ENCODE assay signal across 21 cellular contexts in the genomic region with DNA sequence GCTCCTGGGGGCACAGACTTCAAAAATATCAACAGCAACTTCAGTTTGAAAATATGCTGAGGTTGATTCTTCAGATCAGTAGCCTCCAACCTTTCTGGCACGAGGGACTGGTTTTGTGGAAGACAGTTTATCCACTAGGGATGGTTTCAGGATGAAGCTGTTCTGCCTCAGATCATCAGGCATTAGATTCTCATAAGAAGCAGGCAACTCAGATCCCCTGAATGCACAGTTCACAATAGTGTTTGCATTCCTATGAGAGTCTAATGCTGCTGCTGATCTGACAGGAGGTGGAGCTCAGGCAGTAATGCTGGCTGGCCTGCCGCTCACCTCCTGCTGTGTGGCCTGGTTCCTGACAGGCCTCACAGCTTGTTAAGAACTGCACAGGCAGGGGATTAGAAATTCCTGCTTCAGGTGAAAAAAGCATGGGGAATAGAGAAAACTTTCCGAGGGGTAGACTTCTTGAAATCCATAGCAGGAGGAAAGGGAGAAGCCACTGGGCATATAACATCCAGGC. TPM values are rescaled to one million over a fixed set of nuclear protein-coding genes. Genes with fewer than 3 reads are reported as not detected.
DNase-seq lines count a peak whose midpoint lies in the region; ATAC-seq and TF ChIP-seq lines count a peak whose summit lies in the region.
"Had no signal": no experiment of that assay in that cellular context is flagged by ENCODE, and none has a peak within 500 bp of the region (broad histone marks: within the 10 kb centered on the region; RNA-seq: fewer than 3 reads in every experiment).

No MANE protein-coding gene starts in this region.

- H3K23ac ChIP-seq in mesendoderm (ENCODE audit: low read length): no peak overlapping the region

- H3K4me1 ChIP-seq in mesendoderm (ENCODE audit: control insufficient read depth, low read depth, low read length): no peaks in the 10 kb centered on the region
- H3K4me1 ChIP-seq: A549 had no signal

- H2BK120ac ChIP-seq in mesendoderm (ENCODE audit: low read depth, low read length): no peak overlapping the region

- H3K36me3 ChIP-seq in mesendoderm (ENCODE audit: control insufficient read depth, insufficient read depth, low read length): no peaks in the 10 kb centered on the region

- no peak overlapping the region for H2BK5ac ChIP-seq in mesendoderm (ENCODE audit: low read length)

- no peak overlapping the region for H4K5ac ChIP-seq in mesendoderm (ENCODE audit: low read length)

- TF ChIP-seq CTCF in choroid plexus epithelial cell (conservative IDR thresholded peaks at IDR 0.05; ENCODE audit: low read depth, low read length): no peak

- peak; percentile 15 for DNase-seq in NCI-H82 (lab: John Stamatoyannopoulos, UW)
- no peak for DNase-seq in NCI-H82 treated with DMSO at 0.1 percent for 48 hours (lab: John Stamatoyannopoulos, UW; ENCODE audit: unreplicated experiment)
- peak; percentile 55 for DNase-seq in choroid plexus epithelial cell (ENCODE audit: low read depth)
- DNase-seq in mesendoderm: peak; percentile 46
- no peak for DNase-seq in foreskin melanocyte
- DNase-seq in activated naive CD4-positive, alpha-beta T cell treated with Interleukin-2 at 50 U/mL for 16 hours: no peak
- no peak for DNase-seq in natural killer cell treated with Interleukin-12 subunit alpha and Interleukin-12 subunit beta and Interleukin-15 and Interleukin-18, amount 100 ng/mL, for 72 hours (ENCODE audit: low spot score)
- DNase-seq: AML-193; Caco-2; CD4-positive, alpha-beta T cell; DMS79; H9 had no signal

- H3K27me3 Mint-ChIP-seq in natural killer cell treated with Interleukin-12 subunit alpha and Interleukin-12 subunit beta and Interleukin-15 and Interleukin-18, amount 100 ng/mL, for 72 hours: no peaks in the 10 kb centered on the region
- H3K27me3 Mint-ChIP-seq: CD4-positive, alpha-beta T cell had no signal

- H4K8ac ChIP-seq in mesendoderm (ENCODE audit: low read depth, low read length): no peak overlapping the region

- WGBS in mesendoderm (ENCODE audit: extremely low coverage, insufficient coverage, low lambda C conversion rate): no CpG with 5 or more reads among the region's 3 CpGs

- no peak overlapping the region for H2BK15ac ChIP-seq in mesendoderm (replicated peaks; ENCODE audit: low read depth)

- H3K4ac ChIP-seq in mesendoderm (ENCODE audit: low read depth, low read length): no peak overlapping the region

- no peak overlapping the region for H3K56ac ChIP-seq in mesendoderm (ENCODE audit: low read length)

- no peak overlapping the region for H3K27ac ChIP-seq in mesendoderm (ENCODE audit: low read depth, low read length)
- H3K27ac ChIP-seq: 22Rv1, A549, C4-2B had no signal

- no peak overlapping the region for H3K4me2 ChIP-seq in mesendoderm (ENCODE audit: low read length)
- H3K4me2 ChIP-seq: A549 had no signal

- H2AK5ac ChIP-seq in mesendoderm (ENCODE audit: low read length): no peak overlapping the region

- H3K4me1 Mint-ChIP-seq in natural killer cell treated with Interleukin-12 subunit alpha and Interleukin-12 subunit beta and Interleukin-15 and Interleukin-18, amount 100 ng/mL, for 72 hours (ENCODE audit: low read depth in 2 of 2): no peaks in the 10 kb centered on the region

- no peak overlapping the region for H3K27ac Mint-ChIP-seq in natural killer cell treated with Interleukin-12 subunit alpha and Interleukin-12 subunit beta and Interleukin-15 and Interleukin-18, amount 100 ng/mL, for 72 hours
- H3K27ac Mint-ChIP-seq: CD4-positive, alpha-beta T cell; H9 had no signal

- no peaks in the 10 kb centered on the region for H3K27me3 ChIP-seq in mesendoderm (ENCODE audit: insufficient read depth, low read length, poor library complexity)

- H3K4me3 Mint-ChIP-seq in natural killer cell treated with Interleukin-12 subunit alpha and Interleukin-12 subunit beta and Interleukin-15 and Interleukin-18, amount 100 ng/mL, for 72 hours: no peak overlapping the region
- H3K4me3 Mint-ChIP-seq: CD4-positive, alpha-beta T cell; H9 had no signal

- no peak for ATAC-seq in HG03039 (IDR thresholded peaks at IDR 0.05; ENCODE audit: unreplicated experiment)
- ATAC-seq in natural killer cell treated with Interleukin-12 subunit alpha and Interleukin-12 subunit beta and Interleukin-15 and Interleukin-18, amount 100 ng/mL, for 72 hours: no peak
- ATAC-seq: A549, GM12878 had no signal

- H3K9me3 Mint-ChIP-seq in natural killer cell treated with Interleukin-12 subunit alpha and Interleukin-12 subunit beta and Interleukin-15 and Interleukin-18, amount 100 ng/mL, for 72 hours: no peaks in the 10 kb centered on the region
- H3K9me3 Mint-ChIP-seq: CD4-positive, alpha-beta T cell had no signal

- no peaks in the 10 kb centered on the region for H3K36me3 Mint-ChIP-seq in natural killer cell treated with Interleukin-12 subunit alpha and Interleukin-12 subunit beta and Interleukin-15 and Interleukin-18, amount 100 ng/mL, for 72 hours

- no peaks in the 10 kb centered on the region for H3K79me1 ChIP-seq in mesendoderm (ENCODE audit: low read length)

- no peak overlapping the region for H3K9ac ChIP-seq in mesendoderm (ENCODE audit: low read length)

- no peak overlapping the region for H3K18ac ChIP-seq in mesendoderm (ENCODE audit: low read length)

- H3K79me2 ChIP-seq in mesendoderm (ENCODE audit: control insufficient read depth, insufficient read depth, low read length): no peaks in the 10 kb centered on the region

- H3K4me3 ChIP-seq in choroid plexus epithelial cell (ENCODE audit: low read depth, low read length) (no peak overlapping the region), mesendoderm (ENCODE audit: low read length) (no peak overlapping the region)
- H3K4me3 ChIP-seq: A549, GM12878 had no signal

RNA-seq across cellular contexts. Expression of a gene that starts 12.8 kb away (rescaled TPM):
- polyA plus RNA-seq in mesendoderm (2013, experiment 1 of 2): not detected
- not detected for polyA plus RNA-seq in mesendoderm (2013, experiment 2 of 2)
- total RNA-seq in natural killer cell treated with Interleukin-12 subunit alpha and Interleukin-12 subunit beta and Interleukin-15 and Interleukin-18, amount 100 ng/mL, for 72 hours: not detected
- total RNA-seq: Caco-2; CD4-positive, alpha-beta T cell; Daoy; GM12878; H1; H9; HT-29 had no signal
- polyA plus RNA-seq: A549, BJ, GM12878, H1 had no signal

RNA-seq across cellular contexts. Expression of a gene that starts 37.0 kb away (rescaled TPM):
- polyA plus RNA-seq in mesendoderm (2013, experiment 1 of 2): not detected
- not detected for polyA plus RNA-seq in mesendoderm (2013, experiment 2 of 2)
- total RNA-seq in natural killer cell treated with Interleukin-12 subunit alpha and Interleukin-12 subunit beta and Interleukin-15 and Interleukin-18, amount 100 ng/mL, for 72 hours: not detected
- total RNA-seq: Caco-2; CD4-positive, alpha-beta T cell; Daoy; GM12878; H1; H9; HT-29 had no signal
- polyA plus RNA-seq: A549, BJ, H1 had no signal

Comparison
In these comparisons a context has a peak if more than half of its experiments do, and no peak if none do; other contexts are left out.
1. DNase-seq: peak in NCI-H82 (single experiment), choroid plexus epithelial cell (single experiment) and mesendoderm (single experiment); none in NCI-H82 treated with DMSO at 0.1 percent for 48 hours (single experiment), foreskin melanocyte (single experiment), activated naive CD4-positive, alpha-beta T cell treated with Interleukin-2 at 50 U/mL for 16 hours (single experiment) and natural killer cell treated with Interleukin-12 subunit alpha and Interleukin-12 subunit beta and Interleukin-15 and Interleukin-18, amount 100 ng/mL, for 72 hours (single experiment).